In genomic region chr19:32349724-32350475, GRCh38 we compare ENCODE assay signal across 1 cellular context.
TF ChIP-seq lines count a peak whose summit lies in the region.

No MANE protein-coding gene starts in this region.

TF ChIP-seq in WTC11, 78 proteins besides CTCF, POLR2A, EP300 and RAD21 (continued from another document):
- TF ChIP-seq CBFB (CRISPR knock-in tag; IDR thresholded peaks at IDR 0.05; ENCODE audit: low read depth) (no peak), NFATC4 (CRISPR knock-in tag; IDR thresholded peaks at IDR 0.05) (no peak), CREB1 (CRISPR knock-in tag; IDR thresholded peaks at IDR 0.05) (no peak), JAZF1 (CRISPR knock-in tag; IDR thresholded peaks at IDR 0.05) (no peak), ATF1 (CRISPR knock-in tag; IDR thresholded peaks at IDR 0.05) (no peak)
- TF ChIP-seq, protein P1, sequence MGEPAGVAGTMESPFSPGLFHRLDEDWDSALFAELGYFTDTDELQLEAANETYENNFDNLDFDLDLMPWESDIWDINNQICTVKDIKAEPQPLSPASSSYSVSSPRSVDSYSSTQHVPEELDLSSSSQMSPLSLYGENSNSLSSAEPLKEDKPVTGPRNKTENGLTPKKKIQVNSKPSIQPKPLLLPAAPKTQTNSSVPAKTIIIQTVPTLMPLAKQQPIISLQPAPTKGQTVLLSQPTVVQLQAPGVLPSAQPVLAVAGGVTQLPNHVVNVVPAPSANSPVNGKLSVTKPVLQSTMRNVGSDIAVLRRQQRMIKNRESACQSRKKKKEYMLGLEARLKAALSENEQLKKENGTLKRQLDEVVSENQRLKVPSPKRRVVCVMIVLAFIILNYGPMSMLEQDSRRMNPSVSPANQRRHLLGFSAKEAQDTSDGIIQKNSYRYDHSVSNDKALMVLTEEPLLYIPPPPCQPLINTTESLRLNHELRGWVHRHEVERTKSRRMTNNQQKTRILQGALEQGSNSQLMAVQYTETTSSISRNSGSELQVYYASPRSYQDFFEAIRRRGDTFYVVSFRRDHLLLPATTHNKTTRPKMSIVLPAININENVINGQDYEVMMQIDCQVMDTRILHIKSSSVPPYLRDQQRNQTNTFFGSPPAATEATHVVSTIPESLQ (CRISPR knock-in tag; IDR thresholded peaks at IDR 0.05) = no peak
- TF ChIP-seq, protein P2, sequence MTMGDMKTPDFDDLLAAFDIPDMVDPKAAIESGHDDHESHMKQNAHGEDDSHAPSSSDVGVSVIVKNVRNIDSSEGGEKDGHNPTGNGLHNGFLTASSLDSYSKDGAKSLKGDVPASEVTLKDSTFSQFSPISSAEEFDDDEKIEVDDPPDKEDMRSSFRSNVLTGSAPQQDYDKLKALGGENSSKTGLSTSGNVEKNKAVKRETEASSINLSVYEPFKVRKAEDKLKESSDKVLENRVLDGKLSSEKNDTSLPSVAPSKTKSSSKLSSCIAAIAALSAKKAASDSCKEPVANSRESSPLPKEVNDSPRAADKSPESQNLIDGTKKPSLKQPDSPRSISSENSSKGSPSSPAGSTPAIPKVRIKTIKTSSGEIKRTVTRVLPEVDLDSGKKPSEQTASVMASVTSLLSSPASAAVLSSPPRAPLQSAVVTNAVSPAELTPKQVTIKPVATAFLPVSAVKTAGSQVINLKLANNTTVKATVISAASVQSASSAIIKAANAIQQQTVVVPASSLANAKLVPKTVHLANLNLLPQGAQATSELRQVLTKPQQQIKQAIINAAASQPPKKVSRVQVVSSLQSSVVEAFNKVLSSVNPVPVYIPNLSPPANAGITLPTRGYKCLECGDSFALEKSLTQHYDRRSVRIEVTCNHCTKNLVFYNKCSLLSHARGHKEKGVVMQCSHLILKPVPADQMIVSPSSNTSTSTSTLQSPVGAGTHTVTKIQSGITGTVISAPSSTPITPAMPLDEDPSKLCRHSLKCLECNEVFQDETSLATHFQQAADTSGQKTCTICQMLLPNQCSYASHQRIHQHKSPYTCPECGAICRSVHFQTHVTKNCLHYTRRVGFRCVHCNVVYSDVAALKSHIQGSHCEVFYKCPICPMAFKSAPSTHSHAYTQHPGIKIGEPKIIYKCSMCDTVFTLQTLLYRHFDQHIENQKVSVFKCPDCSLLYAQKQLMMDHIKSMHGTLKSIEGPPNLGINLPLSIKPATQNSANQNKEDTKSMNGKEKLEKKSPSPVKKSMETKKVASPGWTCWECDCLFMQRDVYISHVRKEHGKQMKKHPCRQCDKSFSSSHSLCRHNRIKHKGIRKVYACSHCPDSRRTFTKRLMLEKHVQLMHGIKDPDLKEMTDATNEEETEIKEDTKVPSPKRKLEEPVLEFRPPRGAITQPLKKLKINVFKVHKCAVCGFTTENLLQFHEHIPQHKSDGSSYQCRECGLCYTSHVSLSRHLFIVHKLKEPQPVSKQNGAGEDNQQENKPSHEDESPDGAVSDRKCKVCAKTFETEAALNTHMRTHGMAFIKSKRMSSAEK (CRISPR knock-in tag; IDR thresholded peaks at IDR 0.05; ENCODE audit: borderline replicate concordance) = no peak
- TF ChIP-seq, protein P3, sequence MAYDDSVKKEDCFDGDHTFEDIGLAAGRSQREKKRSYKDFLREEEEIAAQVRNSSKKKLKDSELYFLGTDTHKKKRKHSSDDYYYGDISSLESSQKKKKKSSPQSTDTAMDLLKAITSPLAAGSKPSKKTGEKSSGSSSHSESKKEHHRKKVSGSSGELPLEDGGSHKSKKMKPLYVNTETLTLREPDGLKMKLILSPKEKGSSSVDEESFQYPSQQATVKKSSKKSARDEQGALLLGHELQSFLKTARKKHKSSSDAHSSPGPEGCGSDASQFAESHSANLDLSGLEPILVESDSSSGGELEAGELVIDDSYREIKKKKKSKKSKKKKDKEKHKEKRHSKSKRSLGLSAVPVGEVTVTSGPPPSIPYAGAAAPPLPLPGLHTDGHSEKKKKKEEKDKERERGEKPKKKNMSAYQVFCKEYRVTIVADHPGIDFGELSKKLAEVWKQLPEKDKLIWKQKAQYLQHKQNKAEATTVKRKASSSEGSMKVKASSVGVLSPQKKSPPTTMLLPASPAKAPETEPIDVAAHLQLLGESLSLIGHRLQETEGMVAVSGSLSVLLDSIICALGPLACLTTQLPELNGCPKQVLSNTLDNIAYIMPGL (CRISPR knock-in tag; IDR thresholded peaks at IDR 0.05) = no peak
- TF ChIP-seq, protein P4, sequence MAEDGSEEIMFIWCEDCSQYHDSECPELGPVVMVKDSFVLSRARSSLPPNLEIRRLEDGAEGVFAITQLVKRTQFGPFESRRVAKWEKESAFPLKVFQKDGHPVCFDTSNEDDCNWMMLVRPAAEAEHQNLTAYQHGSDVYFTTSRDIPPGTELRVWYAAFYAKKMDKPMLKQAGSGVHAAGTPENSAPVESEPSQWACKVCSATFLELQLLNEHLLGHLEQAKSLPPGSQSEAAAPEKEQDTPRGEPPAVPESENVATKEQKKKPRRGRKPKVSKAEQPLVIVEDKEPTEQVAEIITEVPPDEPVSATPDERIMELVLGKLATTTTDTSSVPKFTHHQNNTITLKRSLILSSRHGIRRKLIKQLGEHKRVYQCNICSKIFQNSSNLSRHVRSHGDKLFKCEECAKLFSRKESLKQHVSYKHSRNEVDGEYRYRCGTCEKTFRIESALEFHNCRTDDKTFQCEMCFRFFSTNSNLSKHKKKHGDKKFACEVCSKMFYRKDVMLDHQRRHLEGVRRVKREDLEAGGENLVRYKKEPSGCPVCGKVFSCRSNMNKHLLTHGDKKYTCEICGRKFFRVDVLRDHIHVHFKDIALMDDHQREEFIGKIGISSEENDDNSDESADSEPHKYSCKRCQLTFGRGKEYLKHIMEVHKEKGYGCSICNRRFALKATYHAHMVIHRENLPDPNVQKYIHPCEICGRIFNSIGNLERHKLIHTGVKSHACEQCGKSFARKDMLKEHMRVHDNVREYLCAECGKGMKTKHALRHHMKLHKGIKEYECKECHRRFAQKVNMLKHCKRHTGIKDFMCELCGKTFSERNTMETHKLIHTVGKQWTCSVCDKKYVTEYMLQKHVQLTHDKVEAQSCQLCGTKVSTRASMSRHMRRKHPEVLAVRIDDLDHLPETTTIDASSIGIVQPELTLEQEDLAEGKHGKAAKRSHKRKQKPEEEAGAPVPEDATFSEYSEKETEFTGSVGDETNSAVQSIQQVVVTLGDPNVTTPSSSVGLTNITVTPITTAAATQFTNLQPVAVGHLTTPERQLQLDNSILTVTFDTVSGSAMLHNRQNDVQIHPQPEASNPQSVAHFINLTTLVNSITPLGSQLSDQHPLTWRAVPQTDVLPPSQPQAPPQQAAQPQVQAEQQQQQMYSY (CRISPR knock-in tag; IDR thresholded peaks at IDR 0.05) = no peak
TF ChIP-seq in WTC11: peak in this region for 0.
